ENCODE assay signal across 9 cellular contexts in the genomic region with DNA sequence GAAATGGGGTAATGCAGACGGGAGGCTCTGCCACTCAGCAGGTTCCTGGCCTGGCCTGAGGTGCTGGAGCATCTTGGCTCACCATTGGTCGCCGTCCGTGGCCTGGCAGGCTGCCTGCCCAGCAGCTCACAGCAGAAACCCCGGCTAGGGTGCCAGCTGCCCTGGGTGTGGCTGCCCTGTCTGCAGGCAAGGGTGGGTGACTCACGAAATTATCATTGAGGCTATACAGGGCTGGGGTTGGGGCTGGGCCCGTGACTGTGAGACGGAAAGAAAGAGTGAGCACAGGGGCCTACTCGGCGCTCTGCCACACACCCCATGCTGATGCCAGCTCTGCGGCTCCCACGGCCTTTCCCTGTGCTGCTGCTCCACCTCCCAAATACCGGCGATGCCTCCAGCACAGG. TPM values are rescaled to one million over a fixed set of nuclear protein-coding genes. Genes with fewer than 3 reads are reported as not detected.
DNase-seq lines count a peak whose midpoint lies in the region; ATAC-seq and TF ChIP-seq lines count a peak whose summit lies in the region.
"Had no signal": no experiment of that assay in that cellular context is flagged by ENCODE, and none has a peak within 500 bp of the region (broad histone marks: within the 10 kb centered on the region; RNA-seq: fewer than 3 reads in every experiment).

No MANE protein-coding gene starts in this region.

- POLR2A ChIA-PET in HEK293 (lab: Yijun Ruan, JAX): no interaction called here

- H3K27me3 ChIP-seq in SJCRH30 (0 out of 2 replicates have a peak, but pooled peaks cover 5% of the 10 kb centered on the region), transverse colon (peaks cover 6% of the 10 kb centered on the region)
- H3K27me3 ChIP-seq: right lobe of liver had no signal

- ATAC-seq in Right ventricle myocardium superior (ENCODE audit: poor library complexity) (peak; percentile 91), HG02623 (IDR thresholded peaks at IDR 0.05; ENCODE audit: unreplicated experiment) (no peak)

- TF ChIP-seq POLR2A in transverse colon (IDR thresholded peaks at IDR 0.05): no peak

- intact Hi-C loops in Right ventricle myocardium superior (cut with DNase I) (no loop called here), transverse colon (cut with DNase I; ENCODE audit: low total_unique reads) (loop anchor here (5.0 kb wide), 1 partner anchor 1567 kb away; no protein-coding TSS in a partner anchor)

- H3K27ac ChIP-seq in HEK293 (ENCODE audit: extremely low read depth, low read depth, low read length) (no peak overlapping the region), SJCRH30 (peak overlapping the region; percentile 28), transverse colon (peak overlapping the region in 1 of 4 donors; percentile 8)
- H3K27ac ChIP-seq: right lobe of liver had no signal

- H3K9me3 ChIP-seq in HEK293 (ENCODE audit: control insufficient read depth, insufficient read depth, low read depth, low read length) (no peaks in the 10 kb centered on the region), SJCRH30 (replicated peaks) (no peaks in the 10 kb centered on the region), transverse colon (no peaks in the 10 kb centered on the region)
- H3K9me3 ChIP-seq: right lobe of liver had no signal

- no peak overlapping the region for H3K4me3 ChIP-seq in HEK293 (ENCODE audit: low read depth, low read length)
- H3K4me3 ChIP-seq in SJCRH30: no peak overlapping the region
- no peak overlapping the region for H3K4me3 ChIP-seq in transverse colon
- H3K4me3 ChIP-seq: right lobe of liver had no signal

- H3K36me3 ChIP-seq in HEK293 (ENCODE audit: control insufficient read depth in 2 of 2, insufficient read depth in 1 of 2, low read length in 2 of 2): no peaks in the 10 kb centered on the region
- H3K36me3 ChIP-seq in SJCRH30: no peaks in the 10 kb centered on the region
- H3K36me3 ChIP-seq in transverse colon: no peaks in the 10 kb centered on the region
- H3K36me3 ChIP-seq: right lobe of liver had no signal

- no peak for TF ChIP-seq EP300 in transverse colon (IDR thresholded peaks at IDR 0.05; ENCODE audit: low read depth)

- in situ Hi-C loops in transverse colon (cut with MboI; ENCODE audit: low pct_ligation_motif_present in 1 of 4, low pct_unique_long_range_greater_than_20kb in 1 of 4, low sequenced_read_pairs in 3 of 4): no loop called here

- WGBS in transverse colon (ENCODE audit: low coverage in 1 of 2), 2 donors: 49% methylated on average over 11 of the region's 14 CpGs; no CpG with 5 or more reads in 1 of the 2 donors

- CTCF ChIA-PET in HEK293 (lab: Yijun Ruan, JAX): no interaction called here

- DNase-seq in SJCRH30: peak; percentile 57 to 77
- peak; percentile 82 for DNase-seq in Right ventricle myocardium superior
- DNase-seq in transverse colon: peak; percentile 81
- no peak for DNase-seq in D341Med (ENCODE audit: low spot score)
- no peak for DNase-seq in NCI-H1092 (lab: John Stamatoyannopoulos, UW)
- DNase-seq: glutamatergic neuron, right lobe of liver had no signal

- TF ChIP-seq CTCF in HEK293 (tag by site-specific recombination; IDR thresholded peaks at IDR 0.05) (no peak), transverse colon (IDR thresholded peaks at IDR 0.05) (no peak)

- H3K4me1 ChIP-seq in HEK293 (ENCODE audit: control insufficient read depth, insufficient read depth, low read length) (no peaks in the 10 kb centered on the region), SJCRH30 (peaks cover 12% of the 10 kb centered on the region), transverse colon (peaks cover 4 to 13% (median 10%) of the 10 kb centered on the region in 4 donors)
- H3K4me1 ChIP-seq: right lobe of liver had no signal

TF ChIP-seq in HEK293, 187 proteins besides CTCF, POLR2A, EP300 and RAD21:
- TF ChIP-seq ZIC2 (tag by site-specific recombination; IDR thresholded peaks at IDR 0.05): peak; percentile 55
- peak; percentile 51 for TF ChIP-seq KLF1 (tag by site-specific recombination; IDR thresholded peaks at IDR 0.05)
- TF ChIP-seq ZNF184 (tag by site-specific recombination; IDR thresholded peaks at IDR 0.05): no peak
TF ChIP-seq in HEK293: peak in this region for 2.

RNA-seq across cellular contexts. Expression of a gene that starts 8.0 kb away (rescaled TPM):
- not detected in 2 replicates for total RNA-seq in SJCRH30 (2014; rRNA removed; shearing (Covaris generic))
- total RNA-seq in Right ventricle myocardium superior (0.08 TPM), transverse colon (under 1 TPM in 2 of 4 donors, not detected in 2; 0.14 to 0.32 TPM)
- total RNA-seq: right lobe of liver had no signal

Comparison
In these comparisons a context has a peak if more than half of its experiments do, and no peak if none do; other contexts are left out.
1. DNase-seq: peak in SJCRH30 (2 of 2), Right ventricle myocardium superior (single experiment) and transverse colon (single experiment); none in D341Med (single experiment) and NCI-H1092 (single experiment).